ENCODE assay signal across 8 cellular contexts in genomic region chr3:169812124-169812843, GRCh38. TPM values are rescaled to one million over a fixed set of nuclear protein-coding genes. Genes with fewer than 3 reads are reported as not detected.
A peak's percentile ranks its signal among the peaks of the same experiment; 100 is the strongest.
DNase-seq lines count a peak whose midpoint lies in the region; ATAC-seq and TF ChIP-seq lines count a peak whose summit lies in the region.

No MANE protein-coding gene starts in this region.

- DNase-seq in COLO668 (lab: John Stamatoyannopoulos, UW; ENCODE audit: unreplicated experiment) (peak; percentile 84), RPMI7951 (ENCODE audit: low read depth) (peak; percentile 76), heart left ventricle (peak; percentile 58 to 87 (median 81)), transverse colon (peak; percentile 72)
- peak; percentile 61 to 76 for DNase-seq in activated naive CD4-positive, alpha-beta T cell treated with anti-CD3 and anti-CD28 coated beads, Interleukin-2, amount 50 U/mL, for 72 hours (ENCODE audit: low spot score in 2 of 2)

- in situ Hi-C loops in transverse colon (cut with MboI; ENCODE audit: low pct_ligation_motif_present in 1 of 4, low pct_unique_long_range_greater_than_20kb in 1 of 4, low sequenced_read_pairs in 3 of 4), result no loop called here

- no peaks in the 10 kb centered on the region for H3K79me2 ChIP-seq in parathyroid adenoma

- H3K27ac ChIP-seq in heart left ventricle, result peak overlapping the region; percentile 39 to 86 (median 60)
- H3K27ac ChIP-seq in parathyroid adenoma, result peak overlapping the region; percentile 77
- peak overlapping the region; percentile 67 to 77 (median 74) for H3K27ac ChIP-seq in transverse colon

- peaks cover 5 to 19% of the 10 kb centered on the region in 2 donors for H3K9me3 Mint-ChIP-seq in activated naive CD4-positive, alpha-beta T cell treated with anti-CD3 and anti-CD28 coated beads, Interleukin-2, amount 50 U/mL, for 72 hours

- peaks cover 0 to 14% (median 0%) of the 10 kb centered on the region in 12 donors for H3K9me3 ChIP-seq in heart left ventricle
- no peaks in the 10 kb centered on the region for H3K9me3 ChIP-seq in parathyroid adenoma (ENCODE audit: control insufficient read depth, low read length)
- H3K9me3 ChIP-seq in transverse colon, result peaks cover 0 to 9% of the 10 kb centered on the region in 2 donors

- H3K27me3 ChIP-seq in heart left ventricle (no peaks in the 10 kb centered on the region), parathyroid adenoma (ENCODE audit: control insufficient read depth, insufficient read depth, low read length) (no peaks in the 10 kb centered on the region), transverse colon (no peaks in the 10 kb centered on the region)

- peak; percentile 69 for ATAC-seq in GM19452 (IDR thresholded peaks at IDR 0.05; ENCODE audit: unreplicated experiment)
- ATAC-seq in HG03565 (IDR thresholded peaks at IDR 0.05; ENCODE audit: unreplicated experiment), result peak; percentile 56
- ATAC-seq in activated naive CD4-positive, alpha-beta T cell treated with anti-CD3 and anti-CD28 coated beads, Interleukin-2, amount 50 U/mL, for 72 hours, result peak; percentile 77 to 85
- peak; percentile 70 to 95 (median 94) for ATAC-seq in heart left ventricle

- TF ChIP-seq POLR2A in heart left ventricle (IDR thresholded peaks at IDR 0.05), result no peak
- no peak for TF ChIP-seq POLR2A in transverse colon (IDR thresholded peaks at IDR 0.05)

- TF ChIP-seq CTCF in heart left ventricle (IDR thresholded peaks at IDR 0.05) (no peak), parathyroid adenoma (IDR thresholded peaks at IDR 0.05) (no peak), transverse colon (IDR thresholded peaks at IDR 0.05) (no peak)

- WGBS in heart left ventricle, 4 donors, result 2 to 4% (median 2%) methylated on average over 16 to 59 of the region's 59 CpGs
- WGBS in transverse colon (ENCODE audit: low coverage in 1 of 2), 2 donors, result 1% methylated on average over 50 of the region's 59 CpGs; no CpG with 5 or more reads in 1 of the 2 donors

- TF ChIP-seq EP300 in transverse colon (IDR thresholded peaks at IDR 0.05; ENCODE audit: low read depth), result no peak

- H3K36me3 Mint-ChIP-seq in activated naive CD4-positive, alpha-beta T cell treated with anti-CD3 and anti-CD28 coated beads, Interleukin-2, amount 50 U/mL, for 72 hours, result peaks cover 13 to 14% of the 10 kb centered on the region in 2 donors

- H3K36me3 ChIP-seq in heart left ventricle, result no peaks in the 10 kb centered on the region
- no peaks in the 10 kb centered on the region for H3K36me3 ChIP-seq in parathyroid adenoma (ENCODE audit: control insufficient read depth, insufficient read depth, low read length)
- no peaks in the 10 kb centered on the region for H3K36me3 ChIP-seq in transverse colon

- peaks cover 0 to 26% (median 7%) of the 10 kb centered on the region in 12 donors for H3K4me1 ChIP-seq in heart left ventricle
- H3K4me1 ChIP-seq in parathyroid adenoma, result no peaks in the 10 kb centered on the region
- peaks cover 0 to 30% (median 14%) of the 10 kb centered on the region in 4 donors for H3K4me1 ChIP-seq in transverse colon

- H3K4me3 ChIP-seq in heart left ventricle, result peak overlapping the region; percentile 47 to 78 (median 66)
- peak overlapping the region; percentile 41 for H3K4me3 ChIP-seq in parathyroid adenoma (ENCODE audit: low read depth, low read length)
- peak overlapping the region; percentile 30 to 64 (median 51) for H3K4me3 ChIP-seq in transverse colon

- H3K27ac Mint-ChIP-seq in activated naive CD4-positive, alpha-beta T cell treated with anti-CD3 and anti-CD28 coated beads, Interleukin-2, amount 50 U/mL, for 72 hours, result peak overlapping the region in 1 of 2 donors; percentile 83

- H3K4me2 ChIP-seq in parathyroid adenoma (ENCODE audit: low read length), result peak overlapping the region; percentile 72

- H3K9ac ChIP-seq in parathyroid adenoma, result peak overlapping the region; percentile 67

- H2AFZ ChIP-seq in parathyroid adenoma, result peak overlapping the region; percentile 98

- intact Hi-C loops in heart left ventricle (cut with DNase I) (no loop called here), transverse colon (cut with DNase I; ENCODE audit: low total_unique reads) (no loop called here)

RNA-seq across cellular contexts. Expression of gene LRRIQ4, which starts 0.4 kb away (rescaled TPM):
- total RNA-seq in RPMI7951 (2014; rRNA removed; shearing (Covaris generic)), result not detected in 2 replicates
- under 1 TPM; 0.21 to 0.32 TPM for total RNA-seq in activated naive CD4-positive, alpha-beta T cell treated with anti-CD3 and anti-CD28 coated beads, Interleukin-2, amount 50 U/mL, for 72 hours
- total RNA-seq in heart left ventricle, result not detected
- not detected for polyA plus RNA-seq in heart left ventricle
- not detected for total RNA-seq in transverse colon

RNA-seq across cellular contexts. Expression of gene LRRC34, which starts 0.4 kb away (rescaled TPM):
- total RNA-seq in RPMI7951 (2014; rRNA removed; shearing (Covaris generic)), result 8.5 and 9.4 TPM in 2 replicates
- 1 to 10 TPM; 2.1 to 3.2 TPM for total RNA-seq in activated naive CD4-positive, alpha-beta T cell treated with anti-CD3 and anti-CD28 coated beads, Interleukin-2, amount 50 U/mL, for 72 hours
- 1 to 10 TPM in 6 of 9 donors, under 1 TPM in 2, not detected in 1; 0.60 to 2.4 (median 1.6) TPM for total RNA-seq in heart left ventricle
- polyA plus RNA-seq in heart left ventricle, result under 1 TPM; 0.91 to 0.93 TPM
- 1 to 10 TPM in 2 of 4 donors, not detected in 2; 1.3 to 1.9 TPM for total RNA-seq in transverse colon

RNA-seq across cellular contexts. Expression of gene MYNN, which starts 39.1 kb away (rescaled TPM):
- total RNA-seq in RPMI7951 (2014; rRNA removed; shearing (Covaris generic)), result 23.8 and 27.0 TPM in 2 replicates
- total RNA-seq in activated naive CD4-positive, alpha-beta T cell treated with anti-CD3 and anti-CD28 coated beads, Interleukin-2, amount 50 U/mL, for 72 hours, result 10 to 100 TPM; 13.3 to 16.7 TPM
- total RNA-seq in heart left ventricle (10 to 100 TPM in 7 of 9 donors, 1 to 10 TPM in 2; 8.8 to 14.1 (median 10.5) TPM), transverse colon (10 to 100 TPM in 3 of 4 donors, 1 to 10 TPM in 1; 7.0 to 27.3 (median 18.1) TPM)
- polyA plus RNA-seq in heart left ventricle, result 1 to 10 TPM; 5.0 to 9.9 TPM

RNA-seq across cellular contexts. Expression of gene ACTRT3, which starts 42.9 kb away (rescaled TPM):
- total RNA-seq in RPMI7951 (2014; rRNA removed; shearing (Covaris generic)), result 1.3 and 1.6 TPM in 2 replicates
- total RNA-seq in activated naive CD4-positive, alpha-beta T cell treated with anti-CD3 and anti-CD28 coated beads, Interleukin-2, amount 50 U/mL, for 72 hours, result 1 to 10 TPM in 1 of 2 donors, under 1 TPM in 1; 0.19 to 2.1 TPM
- total RNA-seq in heart left ventricle (1 to 10 TPM in 2 of 9 donors, under 1 TPM in 7; 0.18 to 1.3 (median 0.54) TPM), transverse colon (1 to 10 TPM in 1 of 4 donors, under 1 TPM in 1, not detected in 2; 0.96 to 2.1 TPM)
- under 1 TPM; 0.27 to 0.68 TPM for polyA plus RNA-seq in heart left ventricle

RNA-seq across cellular contexts. Expression of gene TERC, which starts 47.4 kb away (rescaled TPM):
- total RNA-seq in RPMI7951 (2014; rRNA removed; shearing (Covaris generic)), result 45.8 and 88.5 TPM in 2 replicates
- 10 to 100 TPM in 1 of 2 donors, 1 to 10 TPM in 1; 8.5 to 10.2 TPM for total RNA-seq in activated naive CD4-positive, alpha-beta T cell treated with anti-CD3 and anti-CD28 coated beads, Interleukin-2, amount 50 U/mL, for 72 hours
- total RNA-seq in heart left ventricle (10 to 100 TPM in 2 of 9 donors, 1 to 10 TPM in 5, not detected in 2; 1.0 to 60.8 (median 3.1) TPM), transverse colon (100 to 1,000 TPM; 221 to 276 (median 247) TPM)
- polyA plus RNA-seq in heart left ventricle, result not detected

Comparison
In these comparisons a context has a peak if more than half of its experiments do, and no peak if none do; other contexts are left out.
1. Peak in every context shown above with its lines: DNase-seq, ATAC-seq, H3K4me3 ChIP-seq and H3K27ac ChIP-seq.